ENCODE assay signal across 27 cellular contexts in the genomic region with DNA sequence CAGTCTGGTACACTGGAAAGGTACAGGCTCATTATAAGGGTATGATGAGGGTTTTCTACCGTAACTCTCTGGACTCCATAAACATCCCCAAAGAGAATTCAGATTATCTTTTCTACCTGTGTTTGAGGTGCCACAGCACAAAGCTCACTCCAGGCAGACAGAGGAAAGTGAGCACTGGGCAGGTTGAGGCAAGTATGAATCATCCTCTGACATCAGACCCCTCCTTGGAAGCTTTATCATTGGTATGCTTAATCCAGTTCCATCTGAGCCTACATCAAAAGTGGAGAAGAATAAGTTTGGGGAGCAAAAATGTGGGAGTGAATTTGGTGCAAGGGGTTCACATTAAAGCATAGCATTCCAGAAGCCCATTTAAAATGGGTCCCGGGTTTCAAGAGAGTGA. TPM values are rescaled to one million over a fixed set of nuclear protein-coding genes. Genes with fewer than 3 reads are reported as not detected.
DNase-seq lines count a peak whose midpoint lies in the region; ATAC-seq, FAIRE-seq and TF ChIP-seq lines count a peak whose summit lies in the region.
"Had no signal": no experiment of that assay in that cellular context is flagged by ENCODE, and none has a peak within 500 bp of the region (broad histone marks: within the 10 kb centered on the region; RNA-seq: fewer than 3 reads in every experiment).

No MANE protein-coding gene starts in this region.

- intact Hi-C loops in activated CD4-positive, alpha-beta T cell treated with anti-CD3 and anti-CD28 coated beads for 36 hours (cut with DNase I, micrococcal nuclease): no loop called here

- TF ChIP-seq CTCF in bronchial epithelial cell (IDR thresholded peaks at IDR 0.05; ENCODE audit: insufficient read depth, low read length, severe bottlenecking) (no peak), WERI-Rb-1 (IDR thresholded peaks at IDR 0.05; ENCODE audit: low read depth, low read length) (no peak)

- no peak for DNase-seq in activated CD4-positive, alpha-beta T cell treated with anti-CD3 and anti-CD28 coated beads for 36 hours
- DNase-seq in activated CD4-positive, alpha-beta T cell treated with anti-CD3 and anti-CD28 coated beads for 1 hour: no peak
- DNase-seq in HPDE6-E6E7 (ENCODE audit: extremely low spot score): peak; percentile 77
- peak; percentile 85 for DNase-seq in bronchial epithelial cell (ENCODE audit: low read depth)
- peak; percentile 35 for DNase-seq in islet precursor cell
- DNase-seq in SIG-M5 (lab: John Stamatoyannopoulos, UW): no peak
- no peak for DNase-seq in HTR-8/SVneo (ENCODE audit: insufficient read length, low spot score)
- DNase-seq in WERI-Rb-1: no peak
- DNase-seq: Calu3; CD8-positive, alpha-beta memory T cell; DMS153; GDM1; GOT3; HCEC 1CT; NCI-H1092 treated with DMSO at 0.1 percent for 48 hours; NCI-H1436 treated with DMSO at 0.1 percent for 48 hours; NCI-H1930; NCI-H226; NCI-H510A treated with DMSO at 0.1 percent for 48 hours; NCI-H748 treated with DMSO at 0.1 percent for 48 hours; Peyer's patch had no signal

- no peaks in the 10 kb centered on the region for H3K9me3 Mint-ChIP-seq in activated CD4-positive, alpha-beta T cell treated with anti-CD3 and anti-CD28 coated beads for 36 hours (ENCODE audit: low read depth)
- H3K9me3 Mint-ChIP-seq: CD8-positive, alpha-beta memory T cell had no signal

- H3K27ac ChIP-seq in WERI-Rb-1: no peak overlapping the region
- H3K27ac ChIP-seq: C4-2B, Peyer's patch had no signal

- H3K4me1 Mint-ChIP-seq in activated CD4-positive, alpha-beta T cell treated with anti-CD3 and anti-CD28 coated beads for 36 hours: no peaks in the 10 kb centered on the region
- H3K4me1 Mint-ChIP-seq: CD8-positive, alpha-beta memory T cell had no signal

- H3K36me3 Mint-ChIP-seq in activated CD4-positive, alpha-beta T cell treated with anti-CD3 and anti-CD28 coated beads for 36 hours (ENCODE audit: low read depth): no peaks in the 10 kb centered on the region
- H3K36me3 Mint-ChIP-seq: CD8-positive, alpha-beta memory T cell had no signal

- POLR2A ChIA-PET in activated CD4-positive, alpha-beta T cell treated with anti-CD3 and anti-CD28 coated beads for 36 hours (lab: Charles Lee): no interaction called here

- H3K27ac Mint-ChIP-seq in activated CD4-positive, alpha-beta T cell treated with anti-CD3 and anti-CD28 coated beads for 36 hours: no peak overlapping the region
- H3K27ac Mint-ChIP-seq: CD8-positive, alpha-beta memory T cell had no signal

- FAIRE-seq in bronchial epithelial cell (lab: Jason Lieb, UNC) (no peak), HTR-8/SVneo (lab: Jason Lieb, UNC) (no peak)
- FAIRE-seq: K562 had no signal

- CTCF ChIA-PET in activated CD4-positive, alpha-beta T cell treated with anti-CD3 and anti-CD28 coated beads for 36 hours (lab: Charles Lee): interaction anchor here (0.6 to 1.5 kb wide), 3 partner anchors 33 to 368 kb away, joined by 3 to 4 read pairs (median 3); no protein-coding TSS in a partner anchor

- H3K27me3 ChIP-seq in bronchial epithelial cell (ENCODE audit: control insufficient read depth, insufficient read depth, low read length) (no peaks in the 10 kb centered on the region), WERI-Rb-1 (ENCODE audit: insufficient read depth, low read depth, severe bottlenecking) (peaks cover 85% of the 10 kb centered on the region)
- H3K27me3 ChIP-seq: Peyer's patch had no signal

- H3K36me3 ChIP-seq in bronchial epithelial cell (ENCODE audit: control insufficient read depth, insufficient read depth, low read length) (no peaks in the 10 kb centered on the region), WERI-Rb-1 (no peaks in the 10 kb centered on the region)
- H3K36me3 ChIP-seq: Peyer's patch had no signal

- peaks cover 2% of the 10 kb centered on the region for H3K9me3 ChIP-seq in WERI-Rb-1 (ENCODE audit: severe bottlenecking)
- H3K9me3 ChIP-seq: Peyer's patch had no signal

- H3K27me3 Mint-ChIP-seq in activated CD4-positive, alpha-beta T cell treated with anti-CD3 and anti-CD28 coated beads for 36 hours: no peaks in the 10 kb centered on the region

- H3K4me3 Mint-ChIP-seq in activated CD4-positive, alpha-beta T cell treated with anti-CD3 and anti-CD28 coated beads for 36 hours: no peak overlapping the region
- H3K4me3 Mint-ChIP-seq: CD8-positive, alpha-beta memory T cell had no signal

- ATAC-seq in activated CD4-positive, alpha-beta T cell treated with anti-CD3 and anti-CD28 coated beads for 36 hours: peak; percentile 55
- ATAC-seq: K562, Right ventricle myocardium inferior had no signal

- no peak overlapping the region for H3K4me3 ChIP-seq in bronchial epithelial cell (ENCODE audit: low read depth, low read length)
- H3K4me3 ChIP-seq in WERI-Rb-1 (ENCODE audit: low read depth, low read length): no peak overlapping the region
- H3K4me3 ChIP-seq: K562, Peyer's patch had no signal

RNA-seq across cellular contexts. Expression of gene C9orf152, which starts 21.7 kb away (rescaled TPM):
- total RNA-seq in activated CD4-positive, alpha-beta T cell treated with anti-CD3 and anti-CD28 coated beads for 36 hours: not detected
- under 0.01 TPM in 2 replicates for total RNA-seq in bronchial epithelial cell
- total RNA-seq: A172; CD8-positive, alpha-beta memory T cell; K562; LHCN-M2; Right ventricle myocardium inferior; SK-MEL-5 had no signal

Comparison
In these comparisons a context has a peak if more than half of its experiments do, and no peak if none do; other contexts are left out.
1. DNase-seq: peak in HPDE6-E6E7 (single experiment), bronchial epithelial cell (single experiment) and islet precursor cell (single experiment); none in activated CD4-positive, alpha-beta T cell treated with anti-CD3 and anti-CD28 coated beads for 36 hours (single experiment), activated CD4-positive, alpha-beta T cell treated with anti-CD3 and anti-CD28 coated beads for 1 hour (single experiment), SIG-M5 (single experiment), HTR-8/SVneo (single experiment) and WERI-Rb-1 (single experiment).